ENCODE assay signal across 1 cellular context in the genomic region with DNA sequence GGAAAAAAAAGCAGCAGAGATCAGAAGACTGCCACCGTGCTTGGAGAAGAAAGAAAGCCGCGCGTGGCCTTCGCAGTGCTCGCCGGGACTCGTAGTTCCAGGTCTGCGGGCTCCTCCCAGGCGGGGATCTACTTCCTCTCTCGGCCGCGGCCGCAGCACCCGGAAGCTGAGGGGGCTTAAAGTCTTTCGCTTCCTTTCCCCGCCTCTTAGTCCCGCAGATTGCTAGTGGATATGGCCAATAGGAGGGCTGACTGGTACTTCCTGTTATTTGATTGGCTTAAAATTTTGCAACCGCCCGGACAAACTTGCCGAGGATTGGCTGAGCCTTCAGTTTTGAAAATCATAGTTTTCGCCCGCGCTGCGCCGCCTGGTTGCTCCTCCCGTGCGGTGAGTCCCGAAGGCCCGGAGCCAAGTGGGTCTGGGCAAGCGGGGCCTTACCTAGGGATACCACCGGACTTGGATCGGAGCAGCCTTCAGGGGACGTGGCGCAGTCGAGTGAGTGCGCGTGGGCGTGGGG.
TF ChIP-seq lines count a peak whose summit lies in the region.

INCENP (plus strand) TSS at position 343 of the 517 bp plus-strand sequence. CDS start 4,151 bp downstream, outside the sequence.

TF ChIP-seq in HEK293, 187 proteins besides CTCF, POLR2A, EP300 and RAD21 (continued from another document):
- no peak for TF ChIP-seq BCL6B (tag by site-specific recombination; IDR thresholded peaks at IDR 0.05)
- TF ChIP-seq, protein P1, sequence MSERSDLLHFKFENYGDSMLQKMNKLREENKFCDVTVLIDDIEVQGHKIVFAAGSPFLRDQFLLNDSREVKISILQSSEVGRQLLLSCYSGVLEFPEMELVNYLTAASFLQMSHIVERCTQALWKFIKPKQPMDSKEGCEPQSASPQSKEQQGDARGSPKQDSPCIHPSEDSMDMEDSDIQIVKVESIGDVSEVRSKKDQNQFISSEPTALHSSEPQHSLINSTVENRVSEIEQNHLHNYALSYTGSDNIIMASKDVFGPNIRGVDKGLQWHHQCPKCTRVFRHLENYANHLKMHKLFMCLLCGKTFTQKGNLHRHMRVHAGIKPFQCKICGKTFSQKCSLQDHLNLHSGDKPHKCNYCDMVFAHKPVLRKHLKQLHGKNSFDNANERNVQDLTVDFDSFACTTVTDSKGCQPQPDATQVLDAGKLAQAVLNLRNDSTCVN (tag by site-specific recombination; optimal IDR thresholded peaks at IDR 0.05) = peak; percentile 48
- TF ChIP-seq ZNF112 (tag by site-specific recombination; IDR thresholded peaks at IDR 0.05) = no peak
- TF ChIP-seq ZNF560 (tag by site-specific recombination; IDR thresholded peaks at IDR 0.05; ENCODE audit: borderline replicate concordance) = no peak
- TF ChIP-seq ZNF473 (tag by site-specific recombination; IDR thresholded peaks at IDR 0.05) = no peak
- no peak for TF ChIP-seq ZSCAN16 (tag by site-specific recombination; IDR thresholded peaks at IDR 0.05)
- TF ChIP-seq, protein P2, sequence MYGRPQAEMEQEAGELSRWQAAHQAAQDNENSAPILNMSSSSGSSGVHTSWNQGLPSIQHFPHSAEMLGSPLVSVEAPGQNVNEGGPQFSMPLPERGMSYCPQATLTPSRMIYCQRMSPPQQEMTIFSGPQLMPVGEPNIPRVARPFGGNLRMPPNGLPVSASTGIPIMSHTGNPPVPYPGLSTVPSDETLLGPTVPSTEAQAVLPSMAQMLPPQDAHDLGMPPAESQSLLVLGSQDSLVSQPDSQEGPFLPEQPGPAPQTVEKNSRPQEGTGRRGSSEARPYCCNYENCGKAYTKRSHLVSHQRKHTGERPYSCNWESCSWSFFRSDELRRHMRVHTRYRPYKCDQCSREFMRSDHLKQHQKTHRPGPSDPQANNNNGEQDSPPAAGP (tag by site-specific recombination; IDR thresholded peaks at IDR 0.05) = no peak
- TF ChIP-seq, protein P3, sequence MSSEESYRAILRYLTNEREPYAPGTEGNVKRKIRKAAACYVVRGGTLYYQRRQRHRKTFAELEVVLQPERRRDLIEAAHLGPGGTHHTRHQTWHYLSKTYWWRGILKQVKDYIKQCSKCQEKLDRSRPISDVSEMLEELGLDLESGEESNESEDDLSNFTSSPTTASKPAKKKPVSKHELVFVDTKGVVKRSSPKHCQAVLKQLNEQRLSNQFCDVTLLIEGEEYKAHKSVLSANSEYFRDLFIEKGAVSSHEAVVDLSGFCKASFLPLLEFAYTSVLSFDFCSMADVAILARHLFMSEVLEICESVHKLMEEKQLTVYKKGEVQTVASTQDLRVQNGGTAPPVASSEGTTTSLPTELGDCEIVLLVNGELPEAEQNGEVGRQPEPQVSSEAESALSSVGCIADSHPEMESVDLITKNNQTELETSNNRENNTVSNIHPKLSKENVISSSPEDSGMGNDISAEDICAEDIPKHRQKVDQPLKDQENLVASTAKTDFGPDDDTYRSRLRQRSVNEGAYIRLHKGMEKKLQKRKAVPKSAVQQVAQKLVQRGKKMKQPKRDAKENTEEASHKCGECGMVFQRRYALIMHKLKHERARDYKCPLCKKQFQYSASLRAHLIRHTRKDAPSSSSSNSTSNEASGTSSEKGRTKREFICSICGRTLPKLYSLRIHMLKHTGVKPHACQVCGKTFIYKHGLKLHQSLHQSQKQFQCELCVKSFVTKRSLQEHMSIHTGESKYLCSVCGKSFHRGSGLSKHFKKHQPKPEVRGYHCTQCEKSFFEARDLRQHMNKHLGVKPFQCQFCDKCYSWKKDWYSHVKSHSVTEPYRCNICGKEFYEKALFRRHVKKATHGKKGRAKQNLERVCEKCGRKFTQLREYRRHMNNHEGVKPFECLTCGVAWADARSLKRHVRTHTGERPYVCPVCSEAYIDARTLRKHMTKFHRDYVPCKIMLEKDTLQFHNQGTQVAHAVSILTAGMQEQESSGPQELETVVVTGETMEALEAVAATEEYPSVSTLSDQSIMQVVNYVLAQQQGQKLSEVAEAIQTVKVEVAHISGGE (tag by site-specific recombination; conservative IDR thresholded peaks at IDR 0.05; ENCODE audit: low read depth) = peak; percentile 75
